10 cellular contexts compared by ENCODE assay signal in the genomic region with DNA sequence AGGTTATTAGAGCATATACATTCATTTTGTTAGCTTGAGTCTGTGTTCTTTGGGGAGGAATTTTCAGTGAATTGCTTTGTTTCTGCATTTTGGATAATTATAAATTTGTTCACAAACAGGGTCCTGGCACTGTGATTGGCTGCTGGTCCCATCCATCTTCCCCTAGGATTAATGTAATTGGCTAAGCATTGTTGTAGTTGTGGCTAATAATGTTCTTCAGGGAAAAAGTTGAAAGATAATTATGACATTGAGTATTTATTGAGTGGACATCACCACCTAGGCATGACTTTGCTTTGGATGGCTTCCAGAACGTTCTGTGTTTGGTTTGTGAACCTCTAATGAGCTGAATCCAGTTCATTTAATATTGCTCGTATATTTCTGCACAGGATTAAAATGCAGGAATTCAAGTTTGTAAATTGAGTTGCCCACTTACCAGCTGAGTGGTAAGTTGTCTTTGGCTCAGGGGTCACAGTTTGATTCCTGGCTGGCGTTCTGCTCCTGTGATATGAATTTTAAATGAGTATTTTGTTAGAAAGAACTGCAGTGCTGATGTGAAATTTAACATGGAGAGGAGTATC. TPM values are rescaled to one million over a fixed set of nuclear protein-coding genes. Genes with fewer than 3 reads are reported as not detected.
DNase-seq lines count a peak whose midpoint lies in the region; ATAC-seq and TF ChIP-seq lines count a peak whose summit lies in the region.
"Had no signal": no experiment of that assay in that cellular context is flagged by ENCODE, and none has a peak within 500 bp of the region (broad histone marks: within the 10 kb centered on the region; RNA-seq: fewer than 3 reads in every experiment).

No MANE protein-coding gene starts in this region.

- peaks cover 21 to 51% (median 34%) of the 10 kb centered on the region in 3 donors for H3K4me1 Mint-ChIP-seq in IgD-negative memory B cell

- ATAC-seq in left lobe of liver (peak; percentile 67), HG02938 (IDR thresholded peaks at IDR 0.05; ENCODE audit: unreplicated experiment) (no peak), HG02588 (IDR thresholded peaks at IDR 0.05; ENCODE audit: unreplicated experiment) (no peak)

- peak overlapping the region in 2 of 5 donors; percentile 38 to 40 for H3K27ac ChIP-seq in stomach

- H3K4me3 ChIP-seq in astrocyte of the spinal cord (ENCODE audit: low read depth, low read length) (no peak overlapping the region), stomach (no peak overlapping the region)

- no peaks in the 10 kb centered on the region for H3K27me3 Mint-ChIP-seq in IgD-negative memory B cell
- H3K27me3 Mint-ChIP-seq: CD4-positive, CD25-positive, alpha-beta regulatory T cell had no signal

- 23 to 42% (median 33%) methylated on average over 3 of the region's 3 CpGs for WGBS in stomach, 5 donors

- no peaks in the 10 kb centered on the region for H3K27me3 ChIP-seq in stomach

- peaks cover 5% of the 10 kb centered on the region for H3K36me3 Mint-ChIP-seq in IgD-negative memory B cell

- peak; percentile 30 for DNase-seq in ACHN
- peak; percentile 67 for DNase-seq in astrocyte of the spinal cord (ENCODE audit: low read depth, low spot score)
- DNase-seq in left lobe of liver (ENCODE audit: low spot score): no peak
- DNase-seq in activated CD4-positive, alpha-beta T cell treated with anti-CD3 and anti-CD28 coated beads, Interleukin-2, amount 50 U/mL, for 48 hours: no peak
- no peak for DNase-seq in stomach
- DNase-seq: CD4-positive, CD25-positive, alpha-beta regulatory T cell had no signal

- TF ChIP-seq EP300 in stomach (IDR thresholded peaks at IDR 0.05): no peak

- H3K4me1 ChIP-seq in stomach: peaks cover 13 to 71% (median 41%) of the 10 kb centered on the region in 4 donors

- H3K9me3 ChIP-seq in stomach: no peaks in the 10 kb centered on the region
- H3K9me3 ChIP-seq: thoracic aorta had no signal

- no peaks in the 10 kb centered on the region for H3K9me3 Mint-ChIP-seq in IgD-negative memory B cell
- H3K9me3 Mint-ChIP-seq: CD4-positive, CD25-positive, alpha-beta regulatory T cell had no signal

- H3K36me3 ChIP-seq in stomach: peaks cover 0 to 25% (median 18%) of the 10 kb centered on the region in 4 donors
- H3K36me3 ChIP-seq: thoracic aorta had no signal

- peak overlapping the region in 2 of 3 donors; percentile 3 to 14 for H3K27ac Mint-ChIP-seq in IgD-negative memory B cell

- H3K4me3 Mint-ChIP-seq in IgD-negative memory B cell: no peak overlapping the region

- TF ChIP-seq POLR2A in stomach (IDR thresholded peaks at IDR 0.05): no peak

- intact Hi-C loops in stomach (cut with DNase I; ENCODE audit: low total_unique reads): no loop called here

- TF ChIP-seq CTCF in astrocyte of the spinal cord (IDR thresholded peaks at IDR 0.05; ENCODE audit: low read depth, low read length) (no peak), stomach (IDR thresholded peaks at IDR 0.05) (no peak)

- in situ Hi-C loops in ACHN (cut with HindIII; ENCODE audit: low pct_ligation_motif_present, low pct_unique_long_range_greater_than_20kb, low sequenced_read_pairs) (no loop called here), astrocyte of the spinal cord (cut with HindIII; ENCODE audit: low sequenced_read_pairs) (no loop called here)

RNA-seq across cellular contexts. Expression of gene ARID1B, which starts 55.1 kb away (rescaled TPM):
- polyA plus RNA-seq in IgD-negative memory B cell: 21.9 TPM
- 26.4 TPM for total RNA-seq in left lobe of liver
- total RNA-seq in stomach: 100 to 1,000 TPM in 3 of 5 donors, 10 to 100 TPM in 2; 31.3 to 183 (median 142) TPM
- 1 to 10 TPM; 8.8 to 9.2 (median 9.0) TPM for polyA plus RNA-seq in stomach

Comparison
In these comparisons a context has a peak if more than half of its experiments do, and no peak if none do; other contexts are left out.
1. DNase-seq: peak in ACHN (single experiment) and astrocyte of the spinal cord (single experiment); none in left lobe of liver (single experiment), activated CD4-positive, alpha-beta T cell treated with anti-CD3 and anti-CD28 coated beads, Interleukin-2, amount 50 U/mL, for 48 hours (0 of 2) and stomach (single experiment).